In genomic region chr19:20776083-20777076, GRCh38 we compare ENCODE assay signal across 7 cellular contexts. TPM values are rescaled to one million over a fixed set of nuclear protein-coding genes. Genes with fewer than 3 reads are reported as not detected.
DNase-seq lines count a peak whose midpoint lies in the region; ATAC-seq and TF ChIP-seq lines count a peak whose summit lies in the region.

Gene ZNF66, plus strand, starts transcription at chr19:20776304. Its CDS starts 144 bp downstream, at chr19:20776448.

- no peaks in the 10 kb centered on the region for H3K9me3 Mint-ChIP-seq in WTC11

- CTCF ChIA-PET in WTC11 (lab: Charles Lee) = interaction anchor here (0.6 to 2.4 kb wide), 9 partner anchors 111 to 408 kb away, joined by 3 to 12 read pairs (median 4); partner anchors contain the start of genes ZNF430 and ZNF737

- peak within 1 kb of the TSS; percentile 95 for H3K27ac Mint-ChIP-seq in WTC11

- H3K27me3 Mint-ChIP-seq in WTC11 (ENCODE audit: low read depth) = no peaks in the 10 kb centered on the region

- POLR2A ChIA-PET in WTC11 (lab: Charles Lee) = interaction anchor here (0.6 to 2.2 kb wide), 16 partner anchors 10 to 751 kb away, joined by 3 to 20 read pairs (median 4); partner anchors contain the start of genes ZNF430, ZNF431, ZNF626 and ZNF708

- peak within 1 kb of the TSS; percentile 99 for H3K4me3 Mint-ChIP-seq in WTC11

- peaks cover 22% of the 10 kb centered on the region; the same call in 1 of the 2 replicates for H3K36me3 Mint-ChIP-seq in WTC11

- TF ChIP-seq CTCF in WTC11 (IDR thresholded peaks at IDR 0.05) = no peak

- peaks cover 11% of the 10 kb centered on the region for H3K4me1 Mint-ChIP-seq in WTC11

- DNase-seq in NCI-H2107 (lab: John Stamatoyannopoulos, UW) = peak; percentile 92
- peak; percentile 97 for DNase-seq in WTC11 (ENCODE audit: low spot score)
- DNase-seq in central memory CD4-positive, alpha-beta T cell = peak; percentile 93
- peak; percentile 96 for DNase-seq in iris pigment epithelial cell (ENCODE audit: low read depth)
- DNase-seq in stimulated activated CD4-positive, alpha-beta T cell treated with anti-CD3 and anti-CD28 coated beads, Interleukin-12 subunit alpha, Interleukin-12 subunit beta, amount 100 ng/mL, for 24 hours (ENCODE audit: low read depth in 2 of 2) = peak; percentile 88 to 90

- ATAC-seq in GM18511 (IDR thresholded peaks at IDR 0.05; ENCODE audit: unreplicated experiment) = peak; percentile 97
- ATAC-seq in HG02981 (IDR thresholded peaks at IDR 0.05; ENCODE audit: unreplicated experiment) = peak; percentile 98
- ATAC-seq in WTC11 = peak; percentile 99

TF ChIP-seq in WTC11, 78 proteins besides CTCF, POLR2A, EP300 and RAD21 (continues in another document):
- no peak for TF ChIP-seq ATF1 (CRISPR knock-in tag; IDR thresholded peaks at IDR 0.05)
- TF ChIP-seq FOXK1 (CRISPR knock-in tag; IDR thresholded peaks at IDR 0.05) = no peak
- TF ChIP-seq SP1 (CRISPR knock-in tag; conservative IDR thresholded peaks at IDR 0.05) = no peak
- 0 out of 2 replicates have a peak, but pooled peaks have one; percentile 54 for TF ChIP-seq CREM (CRISPR knock-in tag; IDR thresholded peaks at IDR 0.05)
- TF ChIP-seq USF2 (CRISPR knock-in tag; IDR thresholded peaks at IDR 0.05) = peak; percentile 23; the same call in 1 of the 2 replicates
- no peak for TF ChIP-seq NR3C1 (CRISPR knock-in tag; conservative IDR thresholded peaks at IDR 0.05; ENCODE audit: low read depth)
- no peak for TF ChIP-seq ZNF416 (CRISPR knock-in tag; IDR thresholded peaks at IDR 0.05)
- no peak for TF ChIP-seq GTF2I (CRISPR knock-in tag; conservative IDR thresholded peaks at IDR 0.05)
- peak; percentile 59; the same call in 1 of the 2 replicates for TF ChIP-seq ETV6 (CRISPR knock-in tag; IDR thresholded peaks at IDR 0.05)
- no peak for TF ChIP-seq E2F4 (CRISPR knock-in tag; IDR thresholded peaks at IDR 0.05; ENCODE audit: borderline replicate concordance, low read depth)
- no peak for TF ChIP-seq GRHL2 (CRISPR knock-in tag; IDR thresholded peaks at IDR 0.05; ENCODE audit: insufficient replicate concordance, severe bottlenecking)
- no peak for TF ChIP-seq ZMAT4 (CRISPR knock-in tag; IDR thresholded peaks at IDR 0.05)
- TF ChIP-seq ATF2 (CRISPR knock-in tag; IDR thresholded peaks at IDR 0.05; ENCODE audit: borderline replicate concordance, low read depth) = no peak
- 0 out of 2 replicates have a peak, but pooled peaks have one; percentile 43 for TF ChIP-seq HMGXB4 (CRISPR knock-in tag; IDR thresholded peaks at IDR 0.05)
- TF ChIP-seq ESRRA (CRISPR knock-in tag; IDR thresholded peaks at IDR 0.05; ENCODE audit: borderline replicate concordance) = no peak
- no peak for TF ChIP-seq ZBTB21 (CRISPR knock-in tag; IDR thresholded peaks at IDR 0.05; ENCODE audit: borderline replicate concordance)
- peak; percentile 46; the same call in 1 of the 2 replicates for TF ChIP-seq USF1 (CRISPR knock-in tag; IDR thresholded peaks at IDR 0.05)
- no peak for TF ChIP-seq ZNF317 (CRISPR knock-in tag; IDR thresholded peaks at IDR 0.05; ENCODE audit: borderline replicate concordance, low read depth)
- no peak for TF ChIP-seq ZNF232 (CRISPR knock-in tag; IDR thresholded peaks at IDR 0.05)
- no peak for TF ChIP-seq ERG (CRISPR knock-in tag; IDR thresholded peaks at IDR 0.05)
- peak; percentile 95 for TF ChIP-seq NFYB (CRISPR knock-in tag; conservative IDR thresholded peaks at IDR 0.05; ENCODE audit: low read depth)

RNA-seq across cellular contexts. Expression of gene ZNF66, which starts in this region (rescaled TPM):
- 34.1 to 41.6 TPM (median 34.8 TPM) in 3 replicates for total RNA-seq in WTC11 (2021)

Comparison
In these comparisons a context has a peak if more than half of its experiments do, and no peak if none do; other contexts are left out.
1. Peak in every context shown above with its lines: DNase-seq and ATAC-seq.